13 cellular contexts compared by ENCODE assay signal in genomic region chr4:7829687-7830580, GRCh38.
A peak's percentile ranks its signal among the peaks of the same experiment; 100 is the strongest.
DNase-seq lines count a peak whose midpoint lies in the region; ATAC-seq, FAIRE-seq and TF ChIP-seq lines count a peak whose summit lies in the region.
"Had no signal": no experiment of that assay in that cellular context is flagged by ENCODE, and none has a peak within 500 bp of the region (broad histone marks: within the 10 kb centered on the region; RNA-seq: fewer than 3 reads in every experiment).

No MANE protein-coding gene starts in this region.

- H3K9me3 ChIP-seq in GM23248 (ENCODE audit: low read depth) (no peaks in the 10 kb centered on the region), GM12878 (replicated peaks; ENCODE audit: control insufficient read depth, insufficient read depth, low read length) (no peaks in the 10 kb centered on the region; the same call in 2 of the 3 replicates), muscle layer of colon (ENCODE audit: low read length) (no peaks in the 10 kb centered on the region)
- H3K9me3 ChIP-seq: upper lobe of left lung had no signal

- peaks cover 10% of the 10 kb centered on the region for H3K9me3 Mint-ChIP-seq in activated T-helper 2 cell treated with anti-CD3 and anti-CD28 coated beads, Interferon-gamma antibody, Interleukin-2, Interleukin-4, amounts not matched to agents 10 μg/mL and 5 μg/mL and 100 μg/mL, durations not matched to agents 14 hours and 24 hours and 36 hours

- no peak overlapping the region for H3K27ac Mint-ChIP-seq in activated T-helper 2 cell treated with anti-CD3 and anti-CD28 coated beads, Interferon-gamma antibody, Interleukin-2, Interleukin-4, amounts not matched to agents 10 μg/mL and 5 μg/mL and 100 μg/mL, durations not matched to agents 14 hours and 24 hours and 36 hours

- no peak for TF ChIP-seq RAD21 in GM12878 (IDR thresholded peaks at IDR 0.05; ENCODE audit: insufficient read depth, low read depth, low read length)

- intact Hi-C loops in GM12878 (cut with micrococcal nuclease; ENCODE audit: unreplicated experiment), result no loop called here
- intact Hi-C loops in activated T-helper 2 cell treated with anti-CD3 and anti-CD28 coated beads, Interferon-gamma antibody, Interleukin-2, Interleukin-4, amounts not matched to agents 10 μg/mL and 5 μg/mL and 100 μg/mL, durations not matched to agents 14 hours and 24 hours and 36 hours (cut with micrococcal nuclease), result loop anchor here (5.0 kb wide), 1 partner anchor 47 kb away; no protein-coding TSS in a partner anchor

- peaks cover 59% of the 10 kb centered on the region for H3K4me1 Mint-ChIP-seq in activated T-helper 2 cell treated with anti-CD3 and anti-CD28 coated beads, Interferon-gamma antibody, Interleukin-2, Interleukin-4, amounts not matched to agents 10 μg/mL and 5 μg/mL and 100 μg/mL, durations not matched to agents 14 hours and 24 hours and 36 hours (ENCODE audit: low read depth)

- H3K4me1 ChIP-seq in ACC112 (ENCODE audit: control insufficient read depth, insufficient read depth, low read length, unreplicated experiment) (peaks cover 40% of the 10 kb centered on the region), GM23248 (ENCODE audit: insufficient read depth) (peaks cover 57% of the 10 kb centered on the region), GM12878 (ENCODE audit: control insufficient read depth, insufficient read depth, low read length) (no peaks in the 10 kb centered on the region), muscle layer of colon (ENCODE audit: insufficient read depth, low read length) (peaks cover 31% of the 10 kb centered on the region)

- H2AFZ ChIP-seq in ACC112 (ENCODE audit: low read length, unreplicated experiment) (no peak overlapping the region), GM23248 (no peak overlapping the region), GM12878 (ENCODE audit: control insufficient read depth, low read depth, low read length) (no peak overlapping the region)

- H3K4me2 ChIP-seq in GM23248 (ENCODE audit: unreplicated experiment), result peak overlapping the region; percentile 51
- H3K4me2 ChIP-seq in GM12878 (ENCODE audit: control insufficient read depth, insufficient read depth), result no peak overlapping the region

- H3K27me3 ChIP-seq in ACC112 (ENCODE audit: insufficient read depth, low read length) (no peaks in the 10 kb centered on the region), GM23248 (replicated peaks; ENCODE audit: insufficient read depth) (no peaks in the 10 kb centered on the region), GM12878 (replicated peaks in 1 of 2; ENCODE audit: control insufficient read depth in 2 of 2, insufficient read depth in 2 of 2, low read length in 1 of 2) (no peaks in the 10 kb centered on the region), muscle layer of colon (ENCODE audit: control insufficient read depth in 1 of 2, insufficient read depth in 2 of 2, low read length in 2 of 2) (no peaks in the 10 kb centered on the region)
- H3K27me3 ChIP-seq: upper lobe of left lung had no signal

- peaks cover 58% of the 10 kb centered on the region for H3K36me3 ChIP-seq in ACC112 (ENCODE audit: insufficient read depth, low read length)
- H3K36me3 ChIP-seq in GM23248 (ENCODE audit: low read depth), result peaks cover 51% of the 10 kb centered on the region
- H3K36me3 ChIP-seq in GM12878 (ENCODE audit: control insufficient read depth in 2 of 2, insufficient read depth in 2 of 2, low read length in 1 of 2), result no peaks in the 10 kb centered on the region
- peaks cover 22% of the 10 kb centered on the region for H3K36me3 ChIP-seq in muscle layer of colon (ENCODE audit: insufficient read depth, low read length)

- ATAC-seq in GM12878, result no peak
- ATAC-seq in GM18861 (IDR thresholded peaks at IDR 0.05; ENCODE audit: unreplicated experiment), result no peak
- ATAC-seq: HCT116 had no signal

- BruUV-seq in GM12878 (replicated peaks; lab: Mats Ljungman, UMichigan), result no TSS peak

- no peak for DNase-seq in GM23248
- DNase-seq in GM12878 (ENCODE audit: low read depth, low spot score), result no peak
- no peak for DNase-seq in COLO829 (ENCODE audit: low spot score)
- no peak for DNase-seq in D341Med (ENCODE audit: low spot score)
- no peak for DNase-seq in activated T-helper 2 cell treated with anti-CD3 and anti-CD28 coated beads, Interferon-gamma antibody, Interleukin-2, Interleukin-4, amounts not matched to agents 10 μg/mL and 5 μg/mL and 100 μg/mL, durations not matched to agents 14 hours and 24 hours and 36 hours (ENCODE audit: low spot score)
- DNase-seq: Kasumi-1, posterior cingulate gyrus, SIG-M5, upper lobe of left lung had no signal

- POLR2A ChIA-PET in GM12878 (lab: Charles Lee), result no interaction called here

- no peaks in the 10 kb centered on the region for H3K9me2 ChIP-seq in GM23248 (ENCODE audit: insufficient read depth)

- no peaks in the 10 kb centered on the region for H3K27me3 Mint-ChIP-seq in activated T-helper 2 cell treated with anti-CD3 and anti-CD28 coated beads, Interferon-gamma antibody, Interleukin-2, Interleukin-4, amounts not matched to agents 10 μg/mL and 5 μg/mL and 100 μg/mL, durations not matched to agents 14 hours and 24 hours and 36 hours (ENCODE audit: low read depth)

- peak overlapping the region; percentile 85 for H3K9ac ChIP-seq in GM23248
- H3K9ac ChIP-seq in GM12878 (ENCODE audit: control insufficient read depth, insufficient read depth, low read length), result no peak overlapping the region
- no peak overlapping the region for H3K9ac ChIP-seq in muscle layer of colon (ENCODE audit: low read length)

- no peak for FAIRE-seq in GM12878 (lab: Jason Lieb, UNC)

- RAD21 ChIA-PET in GM12878 (lab: Charles Lee; ENCODE audit: unreplicated experiment), result no interaction called here

- H3K4me3 Mint-ChIP-seq in activated T-helper 2 cell treated with anti-CD3 and anti-CD28 coated beads, Interferon-gamma antibody, Interleukin-2, Interleukin-4, amounts not matched to agents 10 μg/mL and 5 μg/mL and 100 μg/mL, durations not matched to agents 14 hours and 24 hours and 36 hours (ENCODE audit: low read depth), result no peak overlapping the region

- H3K27ac ChIP-seq in ACC112 (ENCODE audit: low read depth, low read length) (peak overlapping the region; percentile 94), GM23248 (peak overlapping the region; percentile 99), GM12878 (ENCODE audit: control insufficient read depth, insufficient read depth) (no peak overlapping the region), muscle layer of colon (ENCODE audit: low read depth, low read length) (peak overlapping the region; percentile 66)

- WGBS in GM23248 (ENCODE audit: low coverage in 1 of 2, low lambda C conversion rate in 2 of 2, missing lambda C conversion rate in 2 of 2), 2 experiments, result 81 to 82% methylated on average over 10 of the region's 10 CpGs
- 65% methylated on average over 10 of the region's 10 CpGs for WGBS in GM12878 (ENCODE audit: insufficient coverage, insufficient replicate concordance, low lambda C conversion rate, missing lambda C conversion rate)

- H4K20me1 ChIP-seq in GM23248 (ENCODE audit: insufficient read depth) (no peaks in the 10 kb centered on the region), GM12878 (ENCODE audit: control insufficient read depth, insufficient read depth) (no peaks in the 10 kb centered on the region)

- TF ChIP-seq POLR2A in GM12878 (IDR thresholded peaks at IDR 0.05; ENCODE audit: low read depth, low read length), result no peak

- peaks cover 92% of the 10 kb centered on the region for H3F3A ChIP-seq in GM23248 (ENCODE audit: insufficient read depth)

- H3K36me3 Mint-ChIP-seq in activated T-helper 2 cell treated with anti-CD3 and anti-CD28 coated beads, Interferon-gamma antibody, Interleukin-2, Interleukin-4, amounts not matched to agents 10 μg/mL and 5 μg/mL and 100 μg/mL, durations not matched to agents 14 hours and 24 hours and 36 hours (ENCODE audit: low read depth), result peaks cover 81% of the 10 kb centered on the region

- SMC1A ChIA-PET in GM12878 (lab: Charles Lee; ENCODE audit: uncharacterized antibody, unreplicated experiment), result no interaction called here

- no peak for TF ChIP-seq EP300 in GM12878 (IDR thresholded peaks at IDR 0.05; ENCODE audit: borderline replicate concordance in 1 of 2, control insufficient read depth in 1 of 2, low read depth in 2 of 2, low read length in 2 of 2)

- TF ChIP-seq CTCF in GM12878 (IDR thresholded peaks at IDR 0.05 in 2 of 3, conservative IDR thresholded peaks at IDR 0.05 in 1 of 3; ENCODE audit: control insufficient read depth in 2 of 3, extremely low read depth in 1 of 3, insufficient read depth in 1 of 3, low read depth in 3 of 3, low read length in 3 of 3), result no peak

- in situ Hi-C loops in GM23248 (cut with MboI) (no loop called here), GM12878 (cut with MboI) (no loop called here)

- CTCF ChIA-PET in GM12878 (lab: Yijun Ruan, JAX), result no interaction called here

- H3K79me2 ChIP-seq in ACC112 (ENCODE audit: control insufficient read depth, insufficient read depth, low read length, unreplicated experiment) (peaks cover 52% of the 10 kb centered on the region), GM23248 (ENCODE audit: insufficient read depth) (peaks cover 81% of the 10 kb centered on the region), GM12878 (ENCODE audit: control insufficient read depth, insufficient read depth, low read length) (no peaks in the 10 kb centered on the region)

- peak overlapping the region; percentile 1; the same call in 1 of the 2 replicates for H3K4me3 ChIP-seq in ACC112 (ENCODE audit: low read depth, low read length)
- no peak overlapping the region for H3K4me3 ChIP-seq in GM23248
- no peak overlapping the region for H3K4me3 ChIP-seq in GM12878
- no peak overlapping the region for H3K4me3 ChIP-seq in muscle layer of colon (ENCODE audit: low read depth in 1 of 2, low read length in 2 of 2)
- H3K4me3 ChIP-seq: upper lobe of left lung had no signal

TF ChIP-seq in GM12878, 131 proteins besides CTCF, POLR2A, EP300 and RAD21 (continues in another document):
- TF ChIP-seq MTA3 (IDR thresholded peaks at IDR 0.05; ENCODE audit: borderline replicate concordance, low read length) (no peak), PML (IDR thresholded peaks at IDR 0.05; ENCODE audit: low read length) (no peak), SPI1 (IDR thresholded peaks at IDR 0.05; ENCODE audit: borderline replicate concordance, insufficient read depth, low read depth, low read length) (peak; percentile 38; the same call in 1 of the 2 replicates)
